11 cellular contexts compared by ENCODE assay signal in the genomic region with DNA sequence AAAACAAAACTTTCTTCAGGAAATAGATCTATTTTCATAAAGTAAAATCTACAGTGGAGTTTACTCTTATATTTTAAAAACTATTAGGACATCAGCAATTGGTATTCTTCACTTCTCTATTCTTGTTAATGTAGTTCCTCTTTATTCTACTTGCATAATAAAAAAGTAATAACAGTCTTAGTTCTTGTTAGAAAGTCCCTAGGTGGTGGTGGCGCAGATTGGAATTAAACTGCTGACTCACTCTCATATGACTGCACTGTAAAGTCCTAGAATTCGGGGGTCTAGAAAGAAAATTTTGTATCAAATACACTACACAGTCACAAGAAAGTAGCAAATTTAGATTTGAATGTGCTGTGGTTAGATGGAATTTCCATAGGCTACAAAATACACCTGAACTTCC. TPM values are rescaled to one million over a fixed set of nuclear protein-coding genes. Genes with fewer than 3 reads are reported as not detected.
DNase-seq lines count a peak whose midpoint lies in the region; ATAC-seq and TF ChIP-seq lines count a peak whose summit lies in the region.
"Had no signal": no experiment of that assay in that cellular context is flagged by ENCODE, and none has a peak within 500 bp of the region (broad histone marks: within the 10 kb centered on the region; RNA-seq: fewer than 3 reads in every experiment).

No MANE protein-coding gene starts in this region.

- no peaks in the 10 kb centered on the region for H3K9me2 ChIP-seq in DOHH2 (replicated peaks; ENCODE audit: control insufficient read depth, low read length)

- H3F3A ChIP-seq in DOHH2 (ENCODE audit: control insufficient read depth, insufficient read depth), result 0 out of 2 replicates have a peak, but pooled peaks cover 4% of the 10 kb centered on the region

- ATAC-seq in GM21360 (IDR thresholded peaks at IDR 0.05; ENCODE audit: unreplicated experiment) (peak; percentile 75), HG03097 (IDR thresholded peaks at IDR 0.05; ENCODE audit: low FRiP score, unreplicated experiment) (peak; percentile 64), SK-N-SH treated with all-trans-retinoic acid at 6 μM for 48 hours (no peak)
- ATAC-seq: gastrocnemius medialis had no signal

- DNase-seq in SKM-1 (lab: John Stamatoyannopoulos, UW; ENCODE audit: unreplicated experiment) (peak; percentile 18), dorsolateral prefrontal cortex (no peak), ecto neural progenitor cell (ENCODE audit: low spot score) (no peak), SW480 (ENCODE audit: low spot score) (no peak)
- DNase-seq: gastrocnemius medialis; natural killer cell; stimulated activated CD4-positive, alpha-beta T cell treated with anti-CD3 and anti-CD28 coated beads, Interleukin-2, amount 100 ng/mL, for 24 hours had no signal

- H3K9me3 ChIP-seq in DOHH2 (ENCODE audit: control insufficient read depth, insufficient read depth, low read length), result no peaks in the 10 kb centered on the region
- H3K9me3 ChIP-seq: gastrocnemius medialis had no signal

- H3K4me1 ChIP-seq in DOHH2 (ENCODE audit: control insufficient read depth, low read length), result peaks cover 39% of the 10 kb centered on the region
- H3K4me1 ChIP-seq: gastrocnemius medialis had no signal

- H3K27me3 ChIP-seq in DOHH2 (ENCODE audit: control insufficient read depth, low read length) (peaks cover 7% of the 10 kb centered on the region), dorsolateral prefrontal cortex (peaks cover 0 to 5% (median 0%) of the 10 kb centered on the region in 45 donors)
- H3K27me3 ChIP-seq: gastrocnemius medialis had no signal

- intact Hi-C loops in dorsolateral prefrontal cortex (cut with DNase I), result no loop called here

- H3K4me3 ChIP-seq in DOHH2 (ENCODE audit: low read length), result no peak overlapping the region
- H3K4me3 ChIP-seq in dorsolateral prefrontal cortex, result no peak overlapping the region
- H3K4me3 ChIP-seq: gastrocnemius medialis had no signal

- H4K20me1 ChIP-seq in DOHH2 (ENCODE audit: control insufficient read depth, insufficient read depth, low read depth, low read length), result no peaks in the 10 kb centered on the region

- H3K27ac ChIP-seq in DOHH2 (ENCODE audit: low read depth, low read length) (no peak overlapping the region), dorsolateral prefrontal cortex (no peak overlapping the region)
- H3K27ac ChIP-seq: gastrocnemius medialis had no signal

- no peaks in the 10 kb centered on the region for H3K36me3 ChIP-seq in DOHH2 (ENCODE audit: control insufficient read depth, low read length)
- H3K36me3 ChIP-seq: gastrocnemius medialis had no signal

- peak overlapping the region; percentile 16; the same call in 1 of the 2 replicates for H3K4me2 ChIP-seq in DOHH2 (ENCODE audit: low read length)

- no peaks in the 10 kb centered on the region for H3K79me2 ChIP-seq in DOHH2 (ENCODE audit: control insufficient read depth, low read length)

- TF ChIP-seq CTCF in DOHH2 (IDR thresholded peaks at IDR 0.05; ENCODE audit: low read depth, low read length, poor library complexity, severe bottlenecking) (no peak), dorsolateral prefrontal cortex (IDR thresholded peaks at IDR 0.05 in 54 of 56, conservative IDR thresholded peaks at IDR 0.05 in 2 of 56; ENCODE audit: low read depth in 1 of 56, partially characterized antibody in 56 of 56) (no peak)

TF ChIP-seq in SK-N-SH treated with all-trans-retinoic acid at 6 μM for 48 hours, 23 proteins besides CTCF, POLR2A, EP300 and RAD21:
- no peak for TF ChIP-seq BACH2 (CRISPR knock-in tag; IDR thresholded peaks at IDR 0.05; ENCODE audit: borderline replicate concordance)
- no peak for TF ChIP-seq ZNF70 (CRISPR knock-in tag; IDR thresholded peaks at IDR 0.05)
- TF ChIP-seq, protein P1, sequence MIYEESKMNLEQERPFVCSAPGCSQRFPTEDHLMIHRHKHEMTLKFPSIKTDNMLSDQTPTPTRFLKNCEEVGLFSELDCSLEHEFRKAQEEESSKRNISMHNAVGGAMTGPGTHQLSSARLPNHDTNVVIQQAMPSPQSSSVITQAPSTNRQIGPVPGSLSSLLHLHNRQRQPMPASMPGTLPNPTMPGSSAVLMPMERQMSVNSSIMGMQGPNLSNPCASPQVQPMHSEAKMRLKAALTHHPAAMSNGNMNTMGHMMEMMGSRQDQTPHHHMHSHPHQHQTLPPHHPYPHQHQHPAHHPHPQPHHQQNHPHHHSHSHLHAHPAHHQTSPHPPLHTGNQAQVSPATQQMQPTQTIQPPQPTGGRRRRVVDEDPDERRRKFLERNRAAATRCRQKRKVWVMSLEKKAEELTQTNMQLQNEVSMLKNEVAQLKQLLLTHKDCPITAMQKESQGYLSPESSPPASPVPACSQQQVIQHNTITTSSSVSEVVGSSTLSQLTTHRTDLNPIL (CRISPR knock-in tag; IDR thresholded peaks at IDR 0.05; ENCODE audit: low read depth), result no peak
- TF ChIP-seq RARB (CRISPR knock-in tag; IDR thresholded peaks at IDR 0.05), result no peak
- no peak for TF ChIP-seq SNAI2 (CRISPR knock-in tag; IDR thresholded peaks at IDR 0.05)
- TF ChIP-seq, protein P2, sequence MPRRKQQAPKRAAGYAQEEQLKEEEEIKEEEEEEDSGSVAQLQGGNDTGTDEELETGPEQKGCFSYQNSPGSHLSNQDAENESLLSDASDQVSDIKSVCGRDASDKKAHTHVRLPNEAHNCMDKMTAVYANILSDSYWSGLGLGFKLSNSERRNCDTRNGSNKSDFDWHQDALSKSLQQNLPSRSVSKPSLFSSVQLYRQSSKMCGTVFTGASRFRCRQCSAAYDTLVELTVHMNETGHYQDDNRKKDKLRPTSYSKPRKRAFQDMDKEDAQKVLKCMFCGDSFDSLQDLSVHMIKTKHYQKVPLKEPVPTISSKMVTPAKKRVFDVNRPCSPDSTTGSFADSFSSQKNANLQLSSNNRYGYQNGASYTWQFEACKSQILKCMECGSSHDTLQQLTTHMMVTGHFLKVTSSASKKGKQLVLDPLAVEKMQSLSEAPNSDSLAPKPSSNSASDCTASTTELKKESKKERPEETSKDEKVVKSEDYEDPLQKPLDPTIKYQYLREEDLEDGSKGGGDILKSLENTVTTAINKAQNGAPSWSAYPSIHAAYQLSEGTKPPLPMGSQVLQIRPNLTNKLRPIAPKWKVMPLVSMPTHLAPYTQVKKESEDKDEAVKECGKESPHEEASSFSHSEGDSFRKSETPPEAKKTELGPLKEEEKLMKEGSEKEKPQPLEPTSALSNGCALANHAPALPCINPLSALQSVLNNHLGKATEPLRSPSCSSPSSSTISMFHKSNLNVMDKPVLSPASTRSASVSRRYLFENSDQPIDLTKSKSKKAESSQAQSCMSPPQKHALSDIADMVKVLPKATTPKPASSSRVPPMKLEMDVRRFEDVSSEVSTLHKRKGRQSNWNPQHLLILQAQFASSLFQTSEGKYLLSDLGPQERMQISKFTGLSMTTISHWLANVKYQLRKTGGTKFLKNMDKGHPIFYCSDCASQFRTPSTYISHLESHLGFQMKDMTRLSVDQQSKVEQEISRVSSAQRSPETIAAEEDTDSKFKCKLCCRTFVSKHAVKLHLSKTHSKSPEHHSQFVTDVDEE (CRISPR knock-in tag; IDR thresholded peaks at IDR 0.05), result no peak
- no peak for TF ChIP-seq ZC3H10 (CRISPR knock-in tag; IDR thresholded peaks at IDR 0.05)
- TF ChIP-seq ZFP30 (CRISPR knock-in tag; IDR thresholded peaks at IDR 0.05), result no peak
- TF ChIP-seq ZNF565 (CRISPR knock-in tag; conservative IDR thresholded peaks at IDR 0.05; ENCODE audit: low read depth), result no peak
TF ChIP-seq in SK-N-SH treated with all-trans-retinoic acid at 6 μM for 48 hours: peak in this region for 0.

RNA-seq across cellular contexts. Expression of a gene that starts 44.6 kb away (rescaled TPM):
- total RNA-seq in dorsolateral prefrontal cortex, result 1 to 10 TPM in 112 of 120 experiments, under 1 TPM in 8; 0.41 to 10.0 (median 2.9) TPM
